In genomic region chr7:107744345-107744750, GRCh38 we compare ENCODE assay signal across 9 cellular contexts. TPM values are rescaled to one million over a fixed set of nuclear protein-coding genes. Genes with fewer than 3 reads are reported as not detected.
A peak's percentile ranks its signal among the peaks of the same experiment; 100 is the strongest.
DNase-seq lines count a peak whose midpoint lies in the region; ATAC-seq and TF ChIP-seq lines count a peak whose summit lies in the region.
"Had no signal": no experiment of that assay in that cellular context is flagged by ENCODE, and none has a peak within 500 bp of the region (broad histone marks: within the 10 kb centered on the region; RNA-seq: fewer than 3 reads in every experiment).

No MANE protein-coding gene starts in this region.

- intact Hi-C loops in psoas muscle (cut with DNase I), result loop anchor here in 1 of 2 donors (5.0 to 10.0 kb wide), 2 partner anchors 133 to 400 kb away; no protein-coding TSS in a partner anchor

- H3K4me2 ChIP-seq in SU-DHL-6 (ENCODE audit: low read depth, low read length, poor library complexity, severe bottlenecking), result peak overlapping the region; percentile 87

- H2AFZ ChIP-seq in SU-DHL-6 (ENCODE audit: low read depth, low read length, severe bottlenecking), result peak overlapping the region; percentile 80

- peaks cover 33% of the 10 kb centered on the region for H3K4me1 ChIP-seq in psoas muscle

- H3K27me3 ChIP-seq in SU-DHL-6 (ENCODE audit: low read length) (no peaks in the 10 kb centered on the region), psoas muscle (ENCODE audit: insufficient read depth in 3 of 3, low read length in 2 of 3) (no peaks in the 10 kb centered on the region)

- H3K9me2 ChIP-seq in SU-DHL-6 (replicated peaks; ENCODE audit: insufficient read depth, low read length), result no peaks in the 10 kb centered on the region

- H3K4me3 ChIP-seq in SU-DHL-6 (ENCODE audit: insufficient read depth, low read length, poor library complexity, severe bottlenecking) (peak overlapping the region; percentile 90), foreskin fibroblast (ENCODE audit: low read depth in 1 of 2, low read length in 2 of 2) (peak overlapping the region; percentile 78 to 94), psoas muscle (peak overlapping the region; percentile 91)

- peak overlapping the region; percentile 77 for H3K9ac ChIP-seq in SU-DHL-6 (ENCODE audit: low read length)

- peaks cover 43% of the 10 kb centered on the region for H4K20me1 ChIP-seq in SU-DHL-6 (ENCODE audit: low read depth, low read length)

- peak; percentile 34 for ATAC-seq in GM18870 (IDR thresholded peaks at IDR 0.05; ENCODE audit: unreplicated experiment)
- peak; percentile 27 for ATAC-seq in HG03095 (IDR thresholded peaks at IDR 0.05; ENCODE audit: unreplicated experiment)
- ATAC-seq in psoas muscle, result peak; percentile 45 to 63 (median 48)

- H3K27ac ChIP-seq in 22Rv1 (peak overlapping the region; percentile 95), SU-DHL-6 (ENCODE audit: low read depth, low read length) (peak overlapping the region; percentile 89), psoas muscle (peak overlapping the region; percentile 93)

- H3F3A ChIP-seq in SU-DHL-6 (ENCODE audit: insufficient read depth), result peaks cover 16% of the 10 kb centered on the region

- DNase-seq in foreskin fibroblast (no peak), psoas muscle (no peak), ecto neural progenitor cell (ENCODE audit: low spot score) (no peak), kidney glomerular epithelial cell (lab: John Stamatoyannopoulos, UW) (no peak)

- H3K79me2 ChIP-seq in SU-DHL-6 (ENCODE audit: insufficient read depth, low read length), result peaks cover 54% of the 10 kb centered on the region

- peaks cover 17% of the 10 kb centered on the region for H3K36me3 ChIP-seq in SU-DHL-6 (ENCODE audit: low read length)
- H3K36me3 ChIP-seq in psoas muscle (ENCODE audit: insufficient read depth in 1 of 2, low read depth in 1 of 2), result peaks cover 0 to 8% of the 10 kb centered on the region in 2 donors

- WGBS in psoas muscle, 3 donors, result 0% methylated on average over 22 of the region's 22 CpGs

- H3K9me3 ChIP-seq in SU-DHL-6 (ENCODE audit: insufficient read depth, low read length) (no peaks in the 10 kb centered on the region), psoas muscle (no peaks in the 10 kb centered on the region)

- no peak for TF ChIP-seq CTCF in 22Rv1 (IDR thresholded peaks at IDR 0.05)
- TF ChIP-seq CTCF in SU-DHL-6 (IDR thresholded peaks at IDR 0.05; ENCODE audit: insufficient read depth, low read length, poor library complexity, severe bottlenecking), result no peak
- TF ChIP-seq CTCF in foreskin fibroblast (IDR thresholded peaks at IDR 0.05; ENCODE audit: low read depth, low read length), result no peak
- TF ChIP-seq CTCF in psoas muscle (IDR thresholded peaks at IDR 0.05), result no peak

RNA-seq across cellular contexts. Expression of gene CBLL1, which starts 0.4 kb away (rescaled TPM):
- total RNA-seq in psoas muscle, result 10 to 100 TPM; 21.0 to 32.6 (median 26.1) TPM
- 10 to 100 TPM; 10.1 to 23.8 (median 11.3) TPM for polyA plus RNA-seq in psoas muscle

RNA-seq across cellular contexts. Expression of gene SLC26A3, which starts 58.7 kb away (rescaled TPM):
- total RNA-seq in psoas muscle, result under 1 TPM in 3 of 4 donors, not detected in 1; 0.10 to 0.29 (median 0.24) TPM
- under 1 TPM in 1 of 3 donors, not detected in 2; 0.12 TPM for polyA plus RNA-seq in psoas muscle
- total RNA-seq: renal cortical epithelial cell had no signal
